In genomic region chr3:127707777-127708438, GRCh38 we compare ENCODE assay signal across 18 cellular contexts. TPM values are rescaled to one million over a fixed set of nuclear protein-coding genes. Genes with fewer than 3 reads are reported as not detected.
DNase-seq lines count a peak whose midpoint lies in the region; ATAC-seq, FAIRE-seq and TF ChIP-seq lines count a peak whose summit lies in the region.
"Had no signal": no experiment of that assay in that cellular context is flagged by ENCODE, and none has a peak within 500 bp of the region (broad histone marks: within the 10 kb centered on the region; RNA-seq: fewer than 3 reads in every experiment).

No MANE protein-coding gene starts in this region.

- no peak for FAIRE-seq in urothelium cell line (lab: Jason Lieb, UNC)
- no peak for FAIRE-seq in GM12892 (lab: Jason Lieb, UNC)
- FAIRE-seq: endothelial cell of umbilical vein had no signal

- H3K4me3 Mint-ChIP-seq in nephron progenitor cell: peak overlapping the region; percentile 28
- H3K4me3 Mint-ChIP-seq: activated naive CD4-positive, alpha-beta T cell treated with anti-CD3 and anti-CD28 coated beads, Interleukin-2, amount 50 U/mL, for 24 hours; B cell; immature natural killer cell; T-helper 2 cell treated with Interferon-gamma antibody and Interleukin-4, amounts not matched to agents 5 μg/mL and 100 μg/mL, for 36 hours had no signal

- no peak for TF ChIP-seq POLR2A in GM12892 (IDR thresholded peaks at IDR 0.05; ENCODE audit: low read depth, low read length)

- peaks cover 18% of the 10 kb centered on the region for H3K9me3 Mint-ChIP-seq in nephron progenitor cell
- H3K9me3 Mint-ChIP-seq: activated naive CD4-positive, alpha-beta T cell treated with anti-CD3 and anti-CD28 coated beads, Interleukin-2, amount 50 U/mL, for 24 hours; immature natural killer cell; T-helper 2 cell treated with Interferon-gamma antibody and Interleukin-4, amounts not matched to agents 5 μg/mL and 100 μg/mL, for 36 hours had no signal

- peak overlapping the region; percentile 85 for H3K27ac ChIP-seq in temporal lobe (ENCODE audit: low read depth, low read length)
- H3K27ac ChIP-seq: cardiac muscle cell, SJCRH30 had no signal

- H3K27ac Mint-ChIP-seq in nephron progenitor cell: peak overlapping the region; percentile 79
- H3K27ac Mint-ChIP-seq: activated naive CD4-positive, alpha-beta T cell treated with anti-CD3 and anti-CD28 coated beads, Interleukin-2, amount 50 U/mL, for 24 hours; B cell; immature natural killer cell; T-helper 2 cell treated with Interferon-gamma antibody and Interleukin-4, amounts not matched to agents 5 μg/mL and 100 μg/mL, for 36 hours had no signal

- ATAC-seq in Right ventricle myocardium superior (ENCODE audit: poor library complexity): peak; percentile 32
- ATAC-seq in GM21786 (IDR thresholded peaks at IDR 0.05; ENCODE audit: unreplicated experiment): no peak

- DNase-seq in brain pericyte (ENCODE audit: low read depth, low spot score): peak; percentile 86
- DNase-seq in Right ventricle myocardium superior: no peak
- DNase-seq in nephron progenitor cell: no peak
- DNase-seq in urothelium cell line (ENCODE audit: low spot score): no peak
- no peak for DNase-seq in GM12892 (ENCODE audit: insufficient read length)
- DNase-seq in cerebellar nuclear complex (lab: John Stamatoyannopoulos, UW): no peak
- DNase-seq: activated CD4-positive, alpha-beta T cell treated with anti-CD3 and anti-CD28 coated beads for 4 hours; immature natural killer cell; Karpas-422; NCI-H345; SJCRH30 had no signal

- intact Hi-C loops in Right ventricle myocardium superior (cut with DNase I): no loop called here

- H3K27me3 Mint-ChIP-seq in nephron progenitor cell (ENCODE audit: low read depth, poor library complexity): peaks cover 14% of the 10 kb centered on the region
- H3K27me3 Mint-ChIP-seq: activated naive CD4-positive, alpha-beta T cell treated with anti-CD3 and anti-CD28 coated beads, Interleukin-2, amount 50 U/mL, for 24 hours; B cell had no signal

- peaks cover 12% of the 10 kb centered on the region for H3K36me3 Mint-ChIP-seq in nephron progenitor cell (ENCODE audit: low read depth)
- H3K36me3 Mint-ChIP-seq: activated naive CD4-positive, alpha-beta T cell treated with anti-CD3 and anti-CD28 coated beads, Interleukin-2, amount 50 U/mL, for 24 hours; immature natural killer cell had no signal

- TF ChIP-seq CTCF in nephron progenitor cell (IDR thresholded peaks at IDR 0.05): no peak

- peaks cover 57% of the 10 kb centered on the region for H3K4me1 Mint-ChIP-seq in nephron progenitor cell
- H3K4me1 Mint-ChIP-seq: activated naive CD4-positive, alpha-beta T cell treated with anti-CD3 and anti-CD28 coated beads, Interleukin-2, amount 50 U/mL, for 24 hours; B cell; immature natural killer cell had no signal

RNA-seq across cellular contexts. Expression of gene ABTB1, which starts 35.2 kb away (rescaled TPM):
- total RNA-seq in Right ventricle myocardium superior (33.0 TPM), temporal lobe (8.4 TPM)
- 8.1 TPM for polyA plus RNA-seq in GM12892 (2012; ENCODE audit: missing spikeins)
